In the genomic region with DNA sequence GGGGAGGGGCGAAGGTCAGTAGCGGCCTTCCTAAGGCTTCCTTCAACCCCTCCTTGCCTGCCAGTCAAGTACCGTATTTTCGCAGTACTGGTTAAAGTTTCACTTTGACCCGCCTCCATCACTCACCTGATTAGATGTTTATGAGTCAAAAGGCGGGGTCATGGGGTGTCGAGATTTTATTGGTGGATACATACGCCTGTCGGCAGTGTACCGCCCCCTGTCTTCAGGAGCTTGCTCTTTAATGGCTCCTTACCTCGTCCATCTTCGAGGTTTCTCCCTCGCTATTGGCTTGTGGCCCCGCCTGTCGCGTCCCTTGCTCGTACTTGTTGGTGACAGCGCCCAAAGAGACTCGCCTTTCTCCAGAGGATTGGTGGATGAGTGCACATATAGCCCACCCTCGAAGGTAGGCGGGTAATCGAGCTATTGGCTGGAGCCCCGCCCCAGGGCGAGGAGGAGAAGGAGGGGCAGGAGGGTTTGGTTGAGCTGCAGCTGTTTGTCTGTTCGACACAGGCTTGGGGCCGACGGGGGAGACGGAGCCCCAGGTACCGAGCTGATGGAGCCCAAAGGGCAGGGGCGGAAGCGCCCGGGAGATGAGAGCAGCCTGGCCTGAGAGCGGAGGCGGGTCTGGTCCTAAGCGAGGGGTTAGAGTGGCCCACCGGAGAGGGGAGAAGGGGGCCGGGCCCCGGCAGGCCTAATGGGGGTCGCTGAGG, we compare ENCODE assay signal across 8 cellular contexts. TPM values are rescaled to one million over a fixed set of nuclear protein-coding genes. Genes with fewer than 3 reads are reported as not detected.
DNase-seq lines count a peak whose midpoint lies in the region; ATAC-seq lines count a peak whose summit lies in the region.

Gene RAB5B (plus strand): TSS at position 481 of the 710 bp plus-strand sequence. CDS start 12,883 bp downstream, outside the sequence.

- peak within 1 kb of the TSS; percentile 98 for H3K27ac ChIP-seq in rectal smooth muscle tissue (ENCODE audit: low read depth, low read length)
- H3K27ac ChIP-seq in aorta (ENCODE audit: low read depth in 1 of 2, low read length in 2 of 2) = peak within 1 kb of the TSS in 1 of 2 donors; percentile 94

- ATAC-seq in GM18511 (IDR thresholded peaks at IDR 0.05; ENCODE audit: unreplicated experiment) (peak; percentile 94), HG03025 (IDR thresholded peaks at IDR 0.05; ENCODE audit: low FRiP score, unreplicated experiment) (peak; percentile 91), aorta (ENCODE audit: low FRiP score) (peak; percentile 97)

- H3K27me3 ChIP-seq in rectal smooth muscle tissue (ENCODE audit: control insufficient read depth, insufficient read depth, low read length) (no peaks in the 10 kb centered on the region), aorta (ENCODE audit: control insufficient read depth in 1 of 2, insufficient read depth in 2 of 2, low read length in 1 of 2) (no peaks in the 10 kb centered on the region)

- H3K9ac ChIP-seq in rectal smooth muscle tissue (ENCODE audit: low read length) = peak within 1 kb of the TSS; percentile 99

- 0 to 1% methylated on average over 39 of the region's 39 CpGs for WGBS in aorta, 2 donors

- intact Hi-C loops in aorta (cut with DNase I) = loop anchor here in 1 of 2 donors (5.0 kb wide), 1 partner anchor 41 kb away; the partner anchor contains the start of gene DGKA

- DNase-seq in NCI-H2029 treated with DMSO at 0.1 percent for 48 hours (lab: John Stamatoyannopoulos, UW) (peak; percentile 98), T-helper 9 cell (peak; percentile 91), astrocyte of the hippocampus (ENCODE audit: low read depth, low spot score) (peak; percentile 100), hepatic stellate cell (ENCODE audit: low spot score) (peak; percentile 97), aorta (peak; percentile 98 to 100)

- peak within 1 kb of the TSS; percentile 95 for H3K4me3 ChIP-seq in rectal smooth muscle tissue (ENCODE audit: low read length)
- H3K4me3 ChIP-seq in aorta (ENCODE audit: low read length in 2 of 2) = peak within 1 kb of the TSS; percentile 78 to 98

- H3K9me3 ChIP-seq in aorta (ENCODE audit: control insufficient read depth, low read length) = no peaks in the 10 kb centered on the region

- H3K36me3 ChIP-seq in rectal smooth muscle tissue (ENCODE audit: control insufficient read depth, insufficient read depth, low read length) (no peaks in the 10 kb centered on the region), aorta (ENCODE audit: control insufficient read depth in 1 of 2, insufficient read depth in 2 of 2, low read length in 1 of 2) (no peaks in the 10 kb centered on the region)

- H3K4me1 ChIP-seq in rectal smooth muscle tissue (ENCODE audit: control insufficient read depth, insufficient read depth, low read length) (peaks cover 15% of the 10 kb centered on the region), aorta (ENCODE audit: control insufficient read depth in 1 of 2, insufficient read depth in 2 of 2, low read length in 2 of 2) (peaks cover 0 to 3% of the 10 kb centered on the region in 2 donors)

RNA-seq across cellular contexts. Expression of gene RAB5B, which starts in this region (rescaled TPM):
- total RNA-seq in aorta = 100 to 1,000 TPM; 115 to 126 TPM
- 10 to 100 TPM; 58.4 to 86.2 TPM for polyA plus RNA-seq in aorta
